In the genomic region with DNA sequence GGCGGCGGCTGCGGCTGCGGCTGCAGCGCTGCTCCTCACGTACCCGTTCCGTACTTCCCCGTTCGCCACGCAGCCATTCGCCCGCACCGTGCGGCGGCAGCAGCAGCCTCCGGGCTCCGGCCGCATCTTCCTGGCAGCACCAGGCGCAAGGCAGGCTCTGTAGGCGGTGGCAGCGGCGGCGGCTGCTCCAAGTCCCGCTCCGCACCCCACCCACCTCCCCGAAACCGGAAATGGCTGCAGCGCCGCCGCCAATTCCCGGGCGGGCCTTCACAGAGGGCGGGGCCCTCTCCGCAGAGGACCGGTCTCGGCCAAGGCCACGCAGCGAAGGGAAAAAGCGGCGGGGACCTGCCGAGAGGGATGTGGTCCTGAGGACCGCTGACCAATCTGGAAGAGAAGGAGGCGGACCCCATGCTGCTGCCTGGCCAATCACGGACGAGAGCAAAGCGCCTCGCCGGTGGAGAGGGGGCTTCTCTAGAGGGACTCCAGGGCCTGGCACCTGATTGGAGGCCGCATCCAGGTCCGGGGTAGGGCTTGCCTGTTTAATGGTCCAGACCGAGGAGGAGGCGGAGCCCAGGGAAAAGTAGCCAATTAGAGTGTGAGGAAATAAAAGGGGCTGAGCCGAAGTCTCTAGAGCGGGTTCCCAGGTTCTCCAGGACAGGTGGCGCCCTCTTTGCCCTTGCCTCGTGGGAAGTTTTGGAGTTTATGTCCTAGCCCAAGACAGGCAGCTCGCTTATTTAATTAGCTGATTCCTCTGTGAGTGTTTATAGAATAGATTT, we compare ENCODE assay signal across 1 cellular context.
TF ChIP-seq lines count a peak whose summit lies in the region.

A gene with protein sequence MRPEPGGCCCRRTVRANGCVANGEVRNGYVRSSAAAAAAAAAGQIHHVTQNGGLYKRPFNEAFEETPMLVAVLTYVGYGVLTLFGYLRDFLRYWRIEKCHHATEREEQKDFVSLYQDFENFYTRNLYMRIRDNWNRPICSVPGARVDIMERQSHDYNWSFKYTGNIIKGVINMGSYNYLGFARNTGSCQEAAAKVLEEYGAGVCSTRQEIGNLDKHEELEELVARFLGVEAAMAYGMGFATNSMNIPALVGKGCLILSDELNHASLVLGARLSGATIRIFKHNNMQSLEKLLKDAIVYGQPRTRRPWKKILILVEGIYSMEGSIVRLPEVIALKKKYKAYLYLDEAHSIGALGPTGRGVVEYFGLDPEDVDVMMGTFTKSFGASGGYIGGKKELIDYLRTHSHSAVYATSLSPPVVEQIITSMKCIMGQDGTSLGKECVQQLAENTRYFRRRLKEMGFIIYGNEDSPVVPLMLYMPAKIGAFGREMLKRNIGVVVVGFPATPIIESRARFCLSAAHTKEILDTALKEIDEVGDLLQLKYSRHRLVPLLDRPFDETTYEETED (minus strand): TSS at position 184 of the 776 bp plus-strand sequence. CDS start 58 bp downstream, at position 126.

TF ChIP-seq in H1, 55 proteins besides CTCF, POLR2A, EP300 and RAD21 (continued from another document and continues in another):
- TF ChIP-seq ATF2 (IDR thresholded peaks at IDR 0.05; ENCODE audit: low read length) (no peak), USF2 (IDR thresholded peaks at IDR 0.05; ENCODE audit: low read length) (peak; percentile 73), CBX5 (IDR thresholded peaks at IDR 0.05; ENCODE audit: low read depth, low read length) (no peak), CREB1 (IDR thresholded peaks at IDR 0.05) (no peak), FOSL1 (IDR thresholded peaks at IDR 0.05; ENCODE audit: insufficient read depth, low read depth, low read length) (no peak), CEBPB (IDR thresholded peaks at IDR 0.05; ENCODE audit: low read depth, low read length) (no peak), EGR1 (IDR thresholded peaks at IDR 0.05; ENCODE audit: borderline replicate concordance, low read depth, low read length) (no peak), CBX8 (IDR thresholded peaks at IDR 0.05; ENCODE audit: borderline replicate concordance, low read depth, low read length) (no peak), CTBP2 (IDR thresholded peaks at IDR 0.05; ENCODE audit: borderline replicate concordance, insufficient read depth, insufficient read length, low read length) (no peak), BCL11A (IDR thresholded peaks at IDR 0.05; ENCODE audit: low read depth in 2 of 2, low read length in 2 of 2) (no peak), KDM4A (IDR thresholded peaks at IDR 0.05; ENCODE audit: low read depth, low read length, severe bottlenecking) (peak; percentile 77), JUND (IDR thresholded peaks at IDR 0.05; ENCODE audit: low read length) (no peak), TBP (IDR thresholded peaks at IDR 0.05; ENCODE audit: low read depth, low read length) (peak; percentile 70), SP1 (IDR thresholded peaks at IDR 0.05; ENCODE audit: low read depth, low read length) (peak; percentile 98), POU5F1 (IDR thresholded peaks at IDR 0.05; ENCODE audit: low read depth, low read length) (no peak), PHF8 (conservative IDR thresholded peaks at IDR 0.05; ENCODE audit: low read depth, low read length) (peak; percentile 83), BACH1 (IDR thresholded peaks at IDR 0.05; ENCODE audit: low read length) (no peak; the same call in 1 of the 2 replicates), SIRT6 (IDR thresholded peaks at IDR 0.05; ENCODE audit: low read length) (no peak), TAF7 (optimal IDR thresholded peaks at IDR 0.05; ENCODE audit: borderline replicate concordance, low read depth, low read length) (peak; percentile 69), GTF2F1 (IDR thresholded peaks at IDR 0.05; ENCODE audit: borderline replicate concordance, low read depth, low read length) (no peak), RFX5 (IDR thresholded peaks at IDR 0.05; ENCODE audit: borderline replicate concordance, low read depth, low read length) (no peak), YY1 (IDR thresholded peaks at IDR 0.05; ENCODE audit: low read depth, low read length) (0 out of 2 replicates have a peak, but pooled peaks have one; percentile 25), NRF1 (IDR thresholded peaks at IDR 0.05; ENCODE audit: low read depth, low read length) (no peak), CHD2 (IDR thresholded peaks at IDR 0.05; ENCODE audit: low read length) (peak; percentile 89), CHD1 (IDR thresholded peaks at IDR 0.05; ENCODE audit: low read depth, low read length) (no peak), RNF2 (IDR thresholded peaks at IDR 0.05; ENCODE audit: borderline replicate concordance, low read depth, low read length, missing control alignments, poor library complexity, severe bottlenecking) (no peak), SIX5 (IDR thresholded peaks at IDR 0.05; ENCODE audit: low read depth, low read length) (no peak), TCF12 (IDR thresholded peaks at IDR 0.05; ENCODE audit: low read depth, low read length) (no peak), TEAD4 (IDR thresholded peaks at IDR 0.05; ENCODE audit: low read depth, low read length) (no peak), MAFK (IDR thresholded peaks at IDR 0.05; ENCODE audit: low read depth, low read length) (no peak), SUZ12 (IDR thresholded peaks at IDR 0.05; ENCODE audit: low read length) (no peak), SP4 (IDR thresholded peaks at IDR 0.05; ENCODE audit: low read length) (no peak), SP2 (IDR thresholded peaks at IDR 0.05; ENCODE audit: low read length) (peak; percentile 80), EZH2 (IDR thresholded peaks at IDR 0.05; ENCODE audit: low read depth, low read length, severe bottlenecking) (no peak), ASH2L (IDR thresholded peaks at IDR 0.05; ENCODE audit: low read length) (peak; percentile 34), ZNF274 (IDR thresholded peaks at IDR 0.05; ENCODE audit: borderline replicate concordance, extremely low read depth, low read length) (no peak), KDM1A (IDR thresholded peaks at IDR 0.05; ENCODE audit: borderline replicate concordance, low read length) (no peak), SIN3A (conservative IDR thresholded peaks at IDR 0.05 in 1 of 2, IDR thresholded peaks at IDR 0.05 in 1 of 2; ENCODE audit: low read depth in 1 of 2, low read length in 2 of 2) (peak in 1 of 2 experiments; percentile 76; a peak in 1 of 4 replicates), SAP30 (IDR thresholded peaks at IDR 0.05; ENCODE audit: insufficient read depth, insufficient replicate concordance, low read length) (no peak), RXRA (IDR thresholded peaks at IDR 0.05; ENCODE audit: insufficient read depth, low read depth, low read length) (no peak), HDAC6 (IDR thresholded peaks at IDR 0.05; ENCODE audit: low read depth, low read length) (no peak), JUN (IDR thresholded peaks at IDR 0.05; ENCODE audit: low read depth, low read length) (no peak), KDM5A (IDR thresholded peaks at IDR 0.05; ENCODE audit: low read length) (no peak), NANOG (IDR thresholded peaks at IDR 0.05; ENCODE audit: insufficient read depth, low read depth, low read length, poor library complexity, severe bottlenecking) (no peak), RBBP5 (IDR thresholded peaks at IDR 0.05; ENCODE audit: borderline replicate concordance, low read depth, low read length) (peak; percentile 96), BRCA1 (IDR thresholded peaks at IDR 0.05; ENCODE audit: low read depth, low read length) (no peak)
- TF ChIP-seq, protein P1, sequence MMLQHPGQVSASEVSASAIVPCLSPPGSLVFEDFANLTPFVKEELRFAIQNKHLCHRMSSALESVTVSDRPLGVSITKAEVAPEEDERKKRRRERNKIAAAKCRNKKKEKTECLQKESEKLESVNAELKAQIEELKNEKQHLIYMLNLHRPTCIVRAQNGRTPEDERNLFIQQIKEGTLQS (IDR thresholded peaks at IDR 0.05; ENCODE audit: insufficient read depth, low read depth, low read length) = no peak
- TF ChIP-seq, protein P2, sequence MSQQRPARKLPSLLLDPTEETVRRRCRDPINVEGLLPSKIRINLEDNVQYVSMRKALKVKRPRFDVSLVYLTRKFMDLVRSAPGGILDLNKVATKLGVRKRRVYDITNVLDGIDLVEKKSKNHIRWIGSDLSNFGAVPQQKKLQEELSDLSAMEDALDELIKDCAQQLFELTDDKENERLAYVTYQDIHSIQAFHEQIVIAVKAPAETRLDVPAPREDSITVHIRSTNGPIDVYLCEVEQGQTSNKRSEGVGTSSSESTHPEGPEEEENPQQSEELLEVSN (IDR thresholded peaks at IDR 0.05) = peak; percentile 92
- TF ChIP-seq, protein P3, sequence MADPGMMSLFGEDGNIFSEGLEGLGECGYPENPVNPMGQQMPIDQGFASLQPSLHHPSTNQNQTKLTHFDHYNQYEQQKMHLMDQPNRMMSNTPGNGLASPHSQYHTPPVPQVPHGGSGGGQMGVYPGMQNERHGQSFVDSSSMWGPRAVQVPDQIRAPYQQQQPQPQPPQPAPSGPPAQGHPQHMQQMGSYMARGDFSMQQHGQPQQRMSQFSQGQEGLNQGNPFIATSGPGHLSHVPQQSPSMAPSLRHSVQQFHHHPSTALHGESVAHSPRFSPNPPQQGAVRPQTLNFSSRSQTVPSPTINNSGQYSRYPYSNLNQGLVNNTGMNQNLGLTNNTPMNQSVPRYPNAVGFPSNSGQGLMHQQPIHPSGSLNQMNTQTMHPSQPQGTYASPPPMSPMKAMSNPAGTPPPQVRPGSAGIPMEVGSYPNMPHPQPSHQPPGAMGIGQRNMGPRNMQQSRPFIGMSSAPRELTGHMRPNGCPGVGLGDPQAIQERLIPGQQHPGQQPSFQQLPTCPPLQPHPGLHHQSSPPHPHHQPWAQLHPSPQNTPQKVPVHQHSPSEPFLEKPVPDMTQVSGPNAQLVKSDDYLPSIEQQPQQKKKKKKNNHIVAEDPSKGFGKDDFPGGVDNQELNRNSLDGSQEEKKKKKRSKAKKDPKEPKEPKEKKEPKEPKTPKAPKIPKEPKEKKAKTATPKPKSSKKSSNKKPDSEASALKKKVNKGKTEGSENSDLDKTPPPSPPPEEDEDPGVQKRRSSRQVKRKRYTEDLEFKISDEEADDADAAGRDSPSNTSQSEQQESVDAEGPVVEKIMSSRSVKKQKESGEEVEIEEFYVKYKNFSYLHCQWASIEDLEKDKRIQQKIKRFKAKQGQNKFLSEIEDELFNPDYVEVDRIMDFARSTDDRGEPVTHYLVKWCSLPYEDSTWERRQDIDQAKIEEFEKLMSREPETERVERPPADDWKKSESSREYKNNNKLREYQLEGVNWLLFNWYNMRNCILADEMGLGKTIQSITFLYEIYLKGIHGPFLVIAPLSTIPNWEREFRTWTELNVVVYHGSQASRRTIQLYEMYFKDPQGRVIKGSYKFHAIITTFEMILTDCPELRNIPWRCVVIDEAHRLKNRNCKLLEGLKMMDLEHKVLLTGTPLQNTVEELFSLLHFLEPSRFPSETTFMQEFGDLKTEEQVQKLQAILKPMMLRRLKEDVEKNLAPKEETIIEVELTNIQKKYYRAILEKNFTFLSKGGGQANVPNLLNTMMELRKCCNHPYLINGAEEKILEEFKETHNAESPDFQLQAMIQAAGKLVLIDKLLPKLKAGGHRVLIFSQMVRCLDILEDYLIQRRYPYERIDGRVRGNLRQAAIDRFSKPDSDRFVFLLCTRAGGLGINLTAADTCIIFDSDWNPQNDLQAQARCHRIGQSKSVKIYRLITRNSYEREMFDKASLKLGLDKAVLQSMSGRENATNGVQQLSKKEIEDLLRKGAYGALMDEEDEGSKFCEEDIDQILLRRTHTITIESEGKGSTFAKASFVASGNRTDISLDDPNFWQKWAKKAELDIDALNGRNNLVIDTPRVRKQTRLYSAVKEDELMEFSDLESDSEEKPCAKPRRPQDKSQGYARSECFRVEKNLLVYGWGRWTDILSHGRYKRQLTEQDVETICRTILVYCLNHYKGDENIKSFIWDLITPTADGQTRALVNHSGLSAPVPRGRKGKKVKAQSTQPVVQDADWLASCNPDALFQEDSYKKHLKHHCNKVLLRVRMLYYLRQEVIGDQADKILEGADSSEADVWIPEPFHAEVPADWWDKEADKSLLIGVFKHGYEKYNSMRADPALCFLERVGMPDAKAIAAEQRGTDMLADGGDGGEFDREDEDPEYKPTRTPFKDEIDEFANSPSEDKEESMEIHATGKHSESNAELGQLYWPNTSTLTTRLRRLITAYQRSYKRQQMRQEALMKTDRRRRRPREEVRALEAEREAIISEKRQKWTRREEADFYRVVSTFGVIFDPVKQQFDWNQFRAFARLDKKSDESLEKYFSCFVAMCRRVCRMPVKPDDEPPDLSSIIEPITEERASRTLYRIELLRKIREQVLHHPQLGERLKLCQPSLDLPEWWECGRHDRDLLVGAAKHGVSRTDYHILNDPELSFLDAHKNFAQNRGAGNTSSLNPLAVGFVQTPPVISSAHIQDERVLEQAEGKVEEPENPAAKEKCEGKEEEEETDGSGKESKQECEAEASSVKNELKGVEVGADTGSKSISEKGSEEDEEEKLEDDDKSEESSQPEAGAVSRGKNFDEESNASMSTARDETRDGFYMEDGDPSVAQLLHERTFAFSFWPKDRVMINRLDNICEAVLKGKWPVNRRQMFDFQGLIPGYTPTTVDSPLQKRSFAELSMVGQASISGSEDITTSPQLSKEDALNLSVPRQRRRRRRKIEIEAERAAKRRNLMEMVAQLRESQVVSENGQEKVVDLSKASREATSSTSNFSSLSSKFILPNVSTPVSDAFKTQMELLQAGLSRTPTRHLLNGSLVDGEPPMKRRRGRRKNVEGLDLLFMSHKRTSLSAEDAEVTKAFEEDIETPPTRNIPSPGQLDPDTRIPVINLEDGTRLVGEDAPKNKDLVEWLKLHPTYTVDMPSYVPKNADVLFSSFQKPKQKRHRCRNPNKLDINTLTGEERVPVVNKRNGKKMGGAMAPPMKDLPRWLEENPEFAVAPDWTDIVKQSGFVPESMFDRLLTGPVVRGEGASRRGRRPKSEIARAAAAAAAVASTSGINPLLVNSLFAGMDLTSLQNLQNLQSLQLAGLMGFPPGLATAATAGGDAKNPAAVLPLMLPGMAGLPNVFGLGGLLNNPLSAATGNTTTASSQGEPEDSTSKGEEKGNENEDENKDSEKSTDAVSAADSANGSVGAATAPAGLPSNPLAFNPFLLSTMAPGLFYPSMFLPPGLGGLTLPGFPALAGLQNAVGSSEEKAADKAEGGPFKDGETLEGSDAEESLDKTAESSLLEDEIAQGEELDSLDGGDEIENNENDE (IDR thresholded peaks at IDR 0.05; ENCODE audit: insufficient replicate concordance, low read length) = no peak
- TF ChIP-seq, protein P4, sequence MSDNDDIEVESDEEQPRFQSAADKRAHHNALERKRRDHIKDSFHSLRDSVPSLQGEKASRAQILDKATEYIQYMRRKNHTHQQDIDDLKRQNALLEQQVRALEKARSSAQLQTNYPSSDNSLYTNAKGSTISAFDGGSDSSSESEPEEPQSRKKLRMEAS (IDR thresholded peaks at IDR 0.05) = peak; percentile 84
